In the genomic region with DNA sequence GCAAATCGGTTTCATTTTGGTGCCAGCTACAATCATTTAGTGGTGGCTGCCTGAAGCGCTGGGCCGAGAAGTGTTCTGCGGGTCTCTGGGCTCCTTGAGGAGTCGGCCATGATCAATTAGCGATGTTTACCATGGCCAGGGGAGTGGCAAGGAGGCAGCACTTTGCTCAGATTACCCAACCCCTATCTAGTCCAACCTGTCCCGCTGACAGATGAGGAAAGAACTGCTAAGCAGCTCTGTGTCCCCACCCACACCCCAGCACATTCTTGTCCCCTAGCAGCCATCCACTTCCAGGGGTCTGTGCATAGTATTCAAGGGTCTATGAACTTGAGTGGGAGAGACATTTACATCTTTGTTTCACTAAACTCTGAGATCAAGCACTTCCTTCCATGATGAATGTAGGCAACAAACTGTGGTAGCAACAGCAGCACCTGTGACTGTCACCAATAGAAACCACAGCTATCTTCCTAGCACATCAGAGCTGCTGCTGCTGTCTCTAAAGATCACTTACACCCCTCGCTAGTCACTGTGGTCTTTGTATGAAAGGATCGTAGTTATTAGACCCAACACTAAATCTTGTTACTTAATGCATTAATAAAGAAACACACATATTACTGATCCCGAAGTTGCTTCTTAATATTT, we compare ENCODE assay signal across 14 cellular contexts.
DNase-seq lines count a peak whose midpoint lies in the region; ATAC-seq, FAIRE-seq and TF ChIP-seq lines count a peak whose summit lies in the region.
"Had no signal": no experiment of that assay in that cellular context is flagged by ENCODE, and none has a peak within 500 bp of the region (broad histone marks: within the 10 kb centered on the region; RNA-seq: fewer than 3 reads in every experiment).

No MANE protein-coding gene starts in this region.

- H3K4me1 ChIP-seq in A549 = peaks cover 24% of the 10 kb centered on the region
- no peaks in the 10 kb centered on the region for H3K4me1 ChIP-seq in gastroesophageal sphincter
- H3K4me1 ChIP-seq: psoas muscle, stomach had no signal

- H3K27ac ChIP-seq in A549 (0 out of 6 replicates have a peak overlapping the region, but pooled peaks of 1 of the 2 experiments have one; percentile 1), gastroesophageal sphincter (no peak overlapping the region)
- H3K27ac ChIP-seq: psoas muscle had no signal

- POLR2A ChIA-PET in A549 (lab: Yijun Ruan, JAX) = no interaction called here

- TF ChIP-seq RAD21 in A549 (conservative IDR thresholded peaks at IDR 0.05 in 1 of 2, IDR thresholded peaks at IDR 0.05 in 1 of 2) = no peak

- H3K4me2 ChIP-seq in A549 = no peak overlapping the region

- TF ChIP-seq EP300 in A549 (IDR thresholded peaks at IDR 0.05) (no peak), gastroesophageal sphincter (IDR thresholded peaks at IDR 0.05) (no peak)

- H3K4me3 ChIP-seq in A549 (no peak overlapping the region), epithelial cell of esophagus (ENCODE audit: low read length) (no peak overlapping the region), gastroesophageal sphincter (no peak overlapping the region)
- H3K4me3 ChIP-seq: psoas muscle, stomach had no signal

- peaks cover 21% of the 10 kb centered on the region for H3K4me1 Mint-ChIP-seq in activated T-cell treated with anti-CD3 and anti-CD28 coated beads, Interleukin-2, amount 50 U/mL, for 4 hours (ENCODE audit: low read depth)

- H3K36me3 Mint-ChIP-seq in activated T-cell treated with anti-CD3 and anti-CD28 coated beads, Interleukin-2, amount 50 U/mL, for 4 hours (ENCODE audit: insufficient read depth) = no peaks in the 10 kb centered on the region
- H3K36me3 Mint-ChIP-seq: mesothelial cell of epicardium had no signal

- DNase-seq in A549 (ENCODE audit: low read depth in 1 of 2, low spot score in 1 of 2) = no peak
- DNase-seq in activated T-cell treated with anti-CD3 and anti-CD28 coated beads, Interleukin-2, amount 50 U/mL, for 4 hours = no peak
- peak; percentile 46 for DNase-seq in epithelial cell of esophagus (ENCODE audit: low read depth)
- DNase-seq in iPS-NIHi11 (ENCODE audit: low spot score) = no peak
- DNase-seq in NCI-H1048 (lab: John Stamatoyannopoulos, UW) = no peak
- DNase-seq: EL, NCI-H1417, stomach had no signal

- H3K9me3 Mint-ChIP-seq in activated T-cell treated with anti-CD3 and anti-CD28 coated beads, Interleukin-2, amount 50 U/mL, for 4 hours = no peaks in the 10 kb centered on the region

- H3K36me3 ChIP-seq in gastroesophageal sphincter = no peaks in the 10 kb centered on the region
- H3K36me3 ChIP-seq: stomach had no signal

- TF ChIP-seq CTCF in A549 (IDR thresholded peaks at IDR 0.05) (no peak), epithelial cell of esophagus (IDR thresholded peaks at IDR 0.05; ENCODE audit: insufficient read depth, low read depth, low read length, missing control alignments) (no peak), gastroesophageal sphincter (IDR thresholded peaks at IDR 0.05) (no peak)

- H3K4me3 Mint-ChIP-seq in activated T-cell treated with anti-CD3 and anti-CD28 coated beads, Interleukin-2, amount 50 U/mL, for 4 hours = peak overlapping the region; percentile 42
- H3K4me3 Mint-ChIP-seq: mesothelial cell of epicardium had no signal

- no peak for ATAC-seq in A549
- peak; percentile 40 for ATAC-seq in GM18867 (IDR thresholded peaks at IDR 0.05; ENCODE audit: unreplicated experiment)
- peak; percentile 91 to 92 for ATAC-seq in activated T-cell treated with anti-CD3 and anti-CD28 coated beads, Interleukin-2, amount 50 U/mL, for 4 hours
- no peak for ATAC-seq in GM18870 (IDR thresholded peaks at IDR 0.05; ENCODE audit: unreplicated experiment)
- no peak for ATAC-seq in gastroesophageal sphincter

- CTCF ChIA-PET in A549 (lab: Yijun Ruan, JAX) = no interaction called here

- no peaks in the 10 kb centered on the region for H3K27me3 Mint-ChIP-seq in activated T-cell treated with anti-CD3 and anti-CD28 coated beads, Interleukin-2, amount 50 U/mL, for 4 hours (ENCODE audit: low read depth)

- TF ChIP-seq POLR2A in A549 (IDR thresholded peaks at IDR 0.05; ENCODE audit: low read length) (no peak), gastroesophageal sphincter (IDR thresholded peaks at IDR 0.05) (no peak)

- WGBS in A549 (ENCODE audit: missing lambda C conversion rate) = 86% methylated on average over 9 of the region's 10 CpGs
- WGBS in gastroesophageal sphincter (ENCODE audit: low coverage in 1 of 2), 2 donors = 71% methylated on average over 4 of the region's 10 CpGs; no CpG with 5 or more reads in 1 of the 2 donors

- H3K27me3 ChIP-seq in gastroesophageal sphincter = no peaks in the 10 kb centered on the region

- H3K9me3 ChIP-seq in A549 (no peaks in the 10 kb centered on the region), gastroesophageal sphincter (no peaks in the 10 kb centered on the region)
- H3K9me3 ChIP-seq: psoas muscle, stomach had no signal

- peak; percentile 83 for FAIRE-seq in A549 (lab: Jason Lieb, UNC)
- FAIRE-seq: TTC549 had no signal

TF ChIP-seq in A549, 52 proteins besides CTCF, POLR2A, EP300 and RAD21:
- no peak for TF ChIP-seq HOXA7 (CRISPR knock-in tag; IDR thresholded peaks at IDR 0.05)
- no peak for TF ChIP-seq CHD2 (IDR thresholded peaks at IDR 0.05; ENCODE audit: low read length, partially characterized antibody)
- no peak for TF ChIP-seq MYC (IDR thresholded peaks at IDR 0.05; ENCODE audit: borderline replicate concordance, low read length)
- no peak for TF ChIP-seq PHF8 (IDR thresholded peaks at IDR 0.05; ENCODE audit: borderline replicate concordance, low read depth)
- no peak for TF ChIP-seq HEYL (CRISPR knock-in tag; IDR thresholded peaks at IDR 0.05)

Comparison
In these comparisons a context has a peak if more than half of its experiments do, and no peak if none do; other contexts are left out.
1. ATAC-seq: peak in GM18867 (single experiment) and activated T-cell treated with anti-CD3 and anti-CD28 coated beads, Interleukin-2, amount 50 U/mL, for 4 hours (2 of 2); none in A549 (0 of 2), GM18870 (single experiment) and gastroesophageal sphincter (single experiment).